In the genomic region with DNA sequence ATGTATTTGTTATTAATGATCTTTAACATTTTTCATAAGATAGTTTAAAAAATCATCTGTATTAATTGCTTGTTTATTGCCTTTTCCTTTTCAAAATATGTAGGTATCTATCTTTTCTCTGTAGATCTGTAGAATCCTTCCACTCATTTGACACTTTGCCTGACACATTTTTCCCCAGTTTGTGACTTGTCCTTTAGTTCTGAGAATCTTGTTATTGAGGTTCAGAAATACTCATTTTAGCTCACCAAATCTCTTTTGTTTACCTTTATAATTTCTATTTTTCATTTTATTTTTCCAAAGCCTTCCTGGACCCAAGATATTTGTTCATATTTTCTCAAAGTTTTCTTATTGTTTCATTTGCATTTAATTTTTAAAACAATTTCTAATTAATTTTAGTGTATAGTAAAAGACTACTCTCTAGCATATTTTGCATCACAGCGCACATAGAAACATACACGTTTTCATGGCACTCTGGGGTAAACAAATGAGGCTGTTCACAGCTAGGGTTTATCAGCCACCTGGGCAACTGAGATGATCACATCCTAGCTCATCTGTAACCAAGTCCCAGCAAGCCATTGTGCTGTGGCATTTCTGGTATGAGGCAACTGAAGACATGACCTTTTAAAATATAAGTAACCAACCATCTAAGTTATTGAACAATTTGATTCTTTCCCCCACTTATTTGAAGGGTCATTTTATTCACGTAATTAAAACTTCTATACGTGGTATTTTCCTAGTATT, we compare ENCODE assay signal across 26 cellular contexts.
"Had no signal": no experiment of that assay in that cellular context is flagged by ENCODE, and none has a peak within 500 bp of the region (broad histone marks: within the 10 kb centered on the region; RNA-seq: fewer than 3 reads in every experiment).

No MANE protein-coding gene starts in this region.

- H3K4me3 Mint-ChIP-seq: T-cell had no signal

- H3K27me3 ChIP-seq: brain microvascular endothelial cell, cardiac muscle cell had no signal

- ATAC-seq: Panc1, Right ventricle myocardium inferior, T-cell had no signal

- H3K9me3 Mint-ChIP-seq: T-cell had no signal

- H3K4me3 ChIP-seq: cardiac muscle cell, SK-N-MC had no signal

- H3K36me3 Mint-ChIP-seq: T-cell had no signal

- H3K36me3 ChIP-seq: brain microvascular endothelial cell, cardiac muscle cell had no signal

- H3K27ac ChIP-seq: brain microvascular endothelial cell, cardiac muscle cell, SK-N-MC, VCaP had no signal

- H3K27ac Mint-ChIP-seq: activated naive CD4-positive, alpha-beta T cell treated with anti-CD3 and anti-CD28 coated beads, Interleukin-2, amount 50 U/mL, for 72 hours; T-cell had no signal

- DNase-seq: activated CD4-positive, alpha-beta T cell treated with anti-CD3 and anti-CD28 coated beads, Interleukin-2, amount 50 U/mL, for 4 hours; activated CD4-positive, CD25-positive, alpha-beta regulatory T cell; activated effector memory CD4-positive, alpha-beta T cell treated with anti-CD3 and anti-CD28 coated beads, Interleukin-2, amount 50 U/mL, for 16 hours; activated naive CD4-positive, alpha-beta T cell treated with Interleukin-2 at 50 U/mL for 16 hours; activated T-cell treated with anti-CD3 and anti-CD28 coated beads for 4 hours; brain microvascular endothelial cell; cerebellar nuclear complex; KBM-7; NCI-H1105 treated with DMSO at 0.1 percent for 48 hours; NCI-H1436 treated with DMSO at 0.1 percent for 48 hours; NCI-H187; NCI-H2081; NCI-H510A treated with DMSO at 0.1 percent for 48 hours; NCI-H69; NK-92 treated with Interleukin-12 subunit alpha and Interleukin-12 subunit beta, amount 100 ng/mL, for 24 hours; OCI-M1; RPMI8226; T-cell; T-helper 2 cell; T1000 had no signal
